1 cellular context compared by ENCODE assay signal in genomic region chr18:79260510-79260909, GRCh38.
TF ChIP-seq lines count a peak whose summit lies in the region.

No MANE protein-coding gene starts in this region.

TF ChIP-seq in GM23338, 12 proteins besides CTCF, POLR2A, EP300 and RAD21 (continued from another document):
- no peak for TF ChIP-seq EZH2phosphoT487 (IDR thresholded peaks at IDR 0.05; ENCODE audit: unreplicated experiment)
- no peak for TF ChIP-seq ETS1 (IDR thresholded peaks at IDR 0.05)
- no peak for TF ChIP-seq NANOG (IDR thresholded peaks at IDR 0.05; ENCODE audit: borderline replicate concordance)
- no peak for TF ChIP-seq REST (IDR thresholded peaks at IDR 0.05; ENCODE audit: unreplicated experiment)
- TF ChIP-seq JUNB (IDR thresholded peaks at IDR 0.05; ENCODE audit: unreplicated experiment): no peak
